ENCODE assay signal across 8 cellular contexts in the genomic region with DNA sequence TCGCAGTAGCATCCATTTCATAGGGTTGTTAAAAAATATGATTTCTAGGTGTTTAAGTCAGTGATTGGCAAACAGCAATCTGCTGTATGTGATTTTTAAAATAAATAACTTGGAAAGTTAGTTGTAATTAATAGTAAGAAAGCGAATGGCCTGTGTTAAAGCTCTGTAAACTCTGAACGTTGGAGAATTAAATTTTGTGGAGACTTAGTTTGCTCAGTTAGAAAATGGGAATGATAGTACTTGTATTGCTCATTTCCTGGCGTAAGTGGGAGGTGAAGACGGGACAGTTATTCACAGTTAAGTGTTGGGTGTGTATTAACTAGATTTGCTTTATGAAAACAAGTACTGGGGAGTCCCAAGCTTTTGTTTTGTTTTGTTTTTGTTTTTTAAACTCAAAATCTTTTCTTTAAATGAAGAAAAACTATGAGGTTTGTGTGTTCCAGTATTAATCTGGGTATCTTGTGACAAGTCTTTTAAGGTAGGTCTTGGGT. TPM values are rescaled to one million over a fixed set of nuclear protein-coding genes. Genes with fewer than 3 reads are reported as not detected.
DNase-seq lines count a peak whose midpoint lies in the region; ATAC-seq and TF ChIP-seq lines count a peak whose summit lies in the region.

No MANE protein-coding gene starts in this region.

- H3K27ac ChIP-seq in layer of hippocampus (ENCODE audit: low read depth, low read length) = peak overlapping the region; percentile 100
- H3K27ac ChIP-seq in transverse colon = peak overlapping the region; percentile 90 to 99 (median 98)

- H3K4me3 Mint-ChIP-seq in activated naive CD4-positive, alpha-beta T cell treated with anti-CD3 and anti-CD28 coated beads, Interleukin-2, amount 50 U/mL, for 24 hours = no peak overlapping the region
- H3K4me3 Mint-ChIP-seq in activated naive CD8-positive, alpha-beta T cell treated with anti-CD3 and anti-CD28 coated beads, Interleukin-2, amount 50 U/mL, for 24 hours = no peak overlapping the region
- no peak overlapping the region for H3K4me3 Mint-ChIP-seq in naive thymus-derived CD8-positive, alpha-beta T cell

- in situ Hi-C loops in transverse colon (cut with MboI; ENCODE audit: low pct_ligation_motif_present in 1 of 4, low pct_unique_long_range_greater_than_20kb in 1 of 4, low sequenced_read_pairs in 3 of 4) = no loop called here

- H3K27me3 ChIP-seq in layer of hippocampus (ENCODE audit: control insufficient read depth, insufficient read depth, low read length) = no peaks in the 10 kb centered on the region
- H3K27me3 ChIP-seq in transverse colon = no peaks in the 10 kb centered on the region

- H3K36me3 ChIP-seq in transverse colon = no peaks in the 10 kb centered on the region

- peaks cover 58% of the 10 kb centered on the region for H3K4me1 Mint-ChIP-seq in activated naive CD4-positive, alpha-beta T cell treated with anti-CD3 and anti-CD28 coated beads, Interleukin-2, amount 50 U/mL, for 24 hours
- peaks cover 67% of the 10 kb centered on the region for H3K4me1 Mint-ChIP-seq in activated naive CD8-positive, alpha-beta T cell treated with anti-CD3 and anti-CD28 coated beads, Interleukin-2, amount 50 U/mL, for 24 hours
- H3K4me1 Mint-ChIP-seq in naive thymus-derived CD8-positive, alpha-beta T cell = peaks cover 24 to 55% (median 47%) of the 10 kb centered on the region in 4 donors

- no peak for TF ChIP-seq POLR2A in transverse colon (IDR thresholded peaks at IDR 0.05)

- TF ChIP-seq EP300 in transverse colon (IDR thresholded peaks at IDR 0.05; ENCODE audit: low read depth) = no peak

- 1 to 4% methylated on average over 4 to 5 of the region's 5 CpGs for WGBS in transverse colon (ENCODE audit: low coverage in 1 of 2), 2 donors

- H3K36me3 Mint-ChIP-seq in activated naive CD4-positive, alpha-beta T cell treated with anti-CD3 and anti-CD28 coated beads, Interleukin-2, amount 50 U/mL, for 24 hours = peaks cover 10% of the 10 kb centered on the region
- H3K36me3 Mint-ChIP-seq in activated naive CD8-positive, alpha-beta T cell treated with anti-CD3 and anti-CD28 coated beads, Interleukin-2, amount 50 U/mL, for 24 hours (ENCODE audit: low read depth) = peaks cover 48% of the 10 kb centered on the region
- peaks cover 0 to 24% (median 0%) of the 10 kb centered on the region in 3 donors for H3K36me3 Mint-ChIP-seq in naive thymus-derived CD8-positive, alpha-beta T cell

- no peak for ATAC-seq in activated naive CD8-positive, alpha-beta T cell treated with anti-CD3 and anti-CD28 coated beads, Interleukin-2, amount 50 U/mL, for 24 hours
- ATAC-seq in GM21526 (IDR thresholded peaks at IDR 0.05; ENCODE audit: low FRiP score, unreplicated experiment) = no peak
- no peak for ATAC-seq in naive thymus-derived CD8-positive, alpha-beta T cell

- H3K4me3 ChIP-seq in transverse colon = peak overlapping the region; percentile 43 to 86 (median 80)

- peaks cover 12 to 57% (median 23%) of the 10 kb centered on the region in 4 donors for H3K4me1 ChIP-seq in transverse colon

- TF ChIP-seq CTCF in transverse colon (IDR thresholded peaks at IDR 0.05) = no peak

- H3K9me3 Mint-ChIP-seq in activated naive CD4-positive, alpha-beta T cell treated with anti-CD3 and anti-CD28 coated beads, Interleukin-2, amount 50 U/mL, for 24 hours = no peaks in the 10 kb centered on the region
- H3K9me3 Mint-ChIP-seq in activated naive CD8-positive, alpha-beta T cell treated with anti-CD3 and anti-CD28 coated beads, Interleukin-2, amount 50 U/mL, for 24 hours = no peaks in the 10 kb centered on the region
- H3K9me3 Mint-ChIP-seq in naive thymus-derived CD8-positive, alpha-beta T cell = no peaks in the 10 kb centered on the region

- H3K27me3 Mint-ChIP-seq in activated naive CD4-positive, alpha-beta T cell treated with anti-CD3 and anti-CD28 coated beads, Interleukin-2, amount 50 U/mL, for 24 hours = no peaks in the 10 kb centered on the region
- H3K27me3 Mint-ChIP-seq in activated naive CD8-positive, alpha-beta T cell treated with anti-CD3 and anti-CD28 coated beads, Interleukin-2, amount 50 U/mL, for 24 hours = no peaks in the 10 kb centered on the region
- no peaks in the 10 kb centered on the region for H3K27me3 Mint-ChIP-seq in naive thymus-derived CD8-positive, alpha-beta T cell

- POLR2A ChIA-PET in naive thymus-derived CD8-positive, alpha-beta T cell (lab: Charles Lee) = interaction anchor here (0.7 to 6.3 kb wide), 12 partner anchors 11 to 1523 kb away, joined by 3 to 204 read pairs (median 20); partner anchors contain the start of genes GAS5, MRPS14, PRDX6 and ZBTB37

- peak overlapping the region; percentile 93 for H3K27ac Mint-ChIP-seq in activated naive CD4-positive, alpha-beta T cell treated with anti-CD3 and anti-CD28 coated beads, Interleukin-2, amount 50 U/mL, for 24 hours
- H3K27ac Mint-ChIP-seq in activated naive CD8-positive, alpha-beta T cell treated with anti-CD3 and anti-CD28 coated beads, Interleukin-2, amount 50 U/mL, for 24 hours = peak overlapping the region; percentile 91
- peak overlapping the region in 3 of 10 donors; percentile 91 for H3K27ac Mint-ChIP-seq in naive thymus-derived CD8-positive, alpha-beta T cell

- DNase-seq in activated naive CD4-positive, alpha-beta T cell (lab: John Stamatoyannopoulos, UW) = no peak
- DNase-seq in activated naive CD8-positive, alpha-beta T cell treated with anti-CD3 and anti-CD28 coated beads, Interleukin-2, amount 50 U/mL, for 24 hours = no peak
- DNase-seq in transverse colon (no peak), COR-L47 (lab: John Stamatoyannopoulos, UW) (no peak)
- no peak for DNase-seq in naive thymus-derived CD8-positive, alpha-beta T cell

- intact Hi-C loops in transverse colon (cut with DNase I; ENCODE audit: low total_unique reads) = no loop called here

- H3K9me3 ChIP-seq in transverse colon = no peaks in the 10 kb centered on the region

RNA-seq across cellular contexts. Expression of gene CACYBP, which starts 1.0 kb away (rescaled TPM):
- 100 to 1,000 TPM in 1 of 4 donors, 10 to 100 TPM in 3; 32.9 to 741 (median 62.1) TPM for total RNA-seq in transverse colon
- total RNA-seq in naive thymus-derived CD8-positive, alpha-beta T cell = 100 to 1,000 TPM in 1 of 2 experiments, 10 to 100 TPM in 1; 97.3 to 114 TPM
- polyA plus RNA-seq in naive thymus-derived CD8-positive, alpha-beta T cell = 100 to 1,000 TPM; 167 to 185 (median 168) TPM

RNA-seq across cellular contexts. Expression of gene MRPS14, which starts 22.5 kb away (rescaled TPM):
- total RNA-seq in transverse colon = 10 to 100 TPM in 2 of 4 donors, 1 to 10 TPM in 2; 3.2 to 21.0 (median 13.0) TPM
- 10 to 100 TPM; 32.5 to 32.6 TPM for total RNA-seq in naive thymus-derived CD8-positive, alpha-beta T cell
- 10 to 100 TPM; 44.8 to 55.4 (median 45.7) TPM for polyA plus RNA-seq in naive thymus-derived CD8-positive, alpha-beta T cell
